Comparison of ENCODE assay signal across 16 cellular contexts in the genomic region with DNA sequence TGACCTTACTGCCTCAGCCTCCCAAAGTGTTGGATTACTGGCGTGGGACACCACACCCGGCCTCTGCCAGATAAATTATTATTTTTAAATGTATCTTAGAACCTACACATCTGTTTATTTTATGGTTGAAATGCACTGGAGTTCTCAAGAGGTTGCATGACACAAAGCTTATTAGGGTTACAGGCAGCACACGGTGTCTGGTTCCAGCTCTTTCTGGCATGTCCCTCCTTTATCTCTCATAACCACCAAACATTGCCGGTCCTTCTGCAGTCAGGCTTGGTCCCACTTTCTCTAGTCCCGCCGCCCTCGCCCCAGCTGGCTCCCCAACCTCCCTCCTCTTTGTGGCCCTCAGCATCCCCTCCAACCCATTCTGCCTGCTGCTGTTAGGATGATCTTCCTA. TPM values are rescaled to one million over a fixed set of nuclear protein-coding genes. Genes with fewer than 3 reads are reported as not detected.
A peak's percentile ranks its signal among the peaks of the same experiment; 100 is the strongest.
DNase-seq lines count a peak whose midpoint lies in the region; ATAC-seq lines count a peak whose summit lies in the region.
"Had no signal": no experiment of that assay in that cellular context is flagged by ENCODE, and none has a peak within 500 bp of the region (broad histone marks: within the 10 kb centered on the region; RNA-seq: fewer than 3 reads in every experiment).

No MANE protein-coding gene starts in this region.

- no peak overlapping the region for H2BK12ac ChIP-seq in neuronal stem cell (ENCODE audit: low read length)

- H3K36me3 ChIP-seq in neuronal stem cell (replicated peaks in 1 of 2; ENCODE audit: control insufficient read depth in 2 of 2, insufficient read depth in 2 of 2, low read length in 2 of 2) = no peaks in the 10 kb centered on the region
- H3K36me3 ChIP-seq: BLaER1 had no signal

- no peak overlapping the region for H3K9ac ChIP-seq in neuronal stem cell (ENCODE audit: low read depth, low read length, poor library complexity)
- H3K9ac ChIP-seq: BLaER1 had no signal

- H3K4me2 ChIP-seq in neuronal stem cell (ENCODE audit: insufficient read depth, low read length, poor library complexity, severe bottlenecking) = no peak overlapping the region
- H3K4me2 ChIP-seq: BLaER1 had no signal

- H3K23ac ChIP-seq in neuronal stem cell (ENCODE audit: low read depth, low read length, poor library complexity) = peak overlapping the region; percentile 38

- H3K9me3 ChIP-seq in neuronal stem cell (replicated peaks in 1 of 2; ENCODE audit: control insufficient read depth in 2 of 2, insufficient read depth in 1 of 2, low read depth in 1 of 2, low read length in 2 of 2) = peaks cover 0 to 33% of the 10 kb centered on the region in 2 donors
- H3K9me3 ChIP-seq: BLaER1 had no signal

- H4K91ac ChIP-seq in neuronal stem cell (ENCODE audit: low read depth, low read length, poor library complexity) = no peak overlapping the region

- peak overlapping the region; percentile 78 for H3K18ac ChIP-seq in neuronal stem cell (ENCODE audit: low read length)

- no peak overlapping the region for H2BK5ac ChIP-seq in neuronal stem cell (ENCODE audit: low read length)

- no peaks in the 10 kb centered on the region for H3K4me1 ChIP-seq in neuronal stem cell (ENCODE audit: control insufficient read depth in 2 of 2, insufficient read depth in 1 of 2, low read depth in 1 of 2, low read length in 2 of 2)

- H3K27me3 ChIP-seq in neuronal stem cell (ENCODE audit: control insufficient read depth in 3 of 3, insufficient read depth in 3 of 3, low read depth in 1 of 3, low read length in 3 of 3) = no peaks in the 10 kb centered on the region
- H3K27me3 ChIP-seq: BLaER1 had no signal

- no peaks in the 10 kb centered on the region for H3K79me1 ChIP-seq in neuronal stem cell (ENCODE audit: low read depth, low read length)

- WGBS in neuronal stem cell (ENCODE audit: extremely low coverage in 2 of 2, insufficient read length in 2 of 2, insufficient replicate concordance in 1 of 2), 2 donors = no CpG with 5 or more reads among the region's 7 CpGs

- no peak overlapping the region for H2AFZ ChIP-seq in neuronal stem cell (ENCODE audit: low read length)

- no peak overlapping the region for H2AK5ac ChIP-seq in neuronal stem cell (ENCODE audit: low read depth, low read length)

- H2BK15ac ChIP-seq in neuronal stem cell (ENCODE audit: low read length) = no peak overlapping the region

- DNase-seq in DMS53 (lab: John Stamatoyannopoulos, UW) (peak; percentile 19), DMS53 treated with DMSO at 0.1 percent for 48 hours (lab: John Stamatoyannopoulos, UW; ENCODE audit: unreplicated experiment) (no peak), NCI-H2107 treated with DMSO at 0.1 percent for 48 hours (lab: John Stamatoyannopoulos, UW; ENCODE audit: unreplicated experiment) (peak; percentile 11), fibroblast of gingiva (ENCODE audit: low read depth) (peak; percentile 55), neuronal stem cell (ENCODE audit: low spot score) (no peak), left lobe of liver (ENCODE audit: low spot score) (no peak)
- DNase-seq: AML-193, DMS79, HCEC 1CT, HFFc6 had no signal

- H3K4me3 ChIP-seq in neuronal stem cell (ENCODE audit: low read length in 2 of 2) = no peak overlapping the region
- H3K4me3 ChIP-seq: BLaER1, GM12878 had no signal

- ATAC-seq in GM21825 (IDR thresholded peaks at IDR 0.05; ENCODE audit: unreplicated experiment) = no peak
- ATAC-seq in HG03175 (IDR thresholded peaks at IDR 0.05; ENCODE audit: unreplicated experiment) = no peak
- ATAC-seq in left lobe of liver = no peak
- ATAC-seq: GM12878 had no signal

- no peak overlapping the region for H4K8ac ChIP-seq in neuronal stem cell (ENCODE audit: low read depth, low read length)

- no peak overlapping the region for H3K4ac ChIP-seq in neuronal stem cell (ENCODE audit: low read length)

- H2BK120ac ChIP-seq in neuronal stem cell (ENCODE audit: low read depth, low read length) = no peak overlapping the region

- no peak overlapping the region for H3K27ac ChIP-seq in neuronal stem cell (replicated peaks; ENCODE audit: low read length)
- H3K27ac ChIP-seq: 22Rv1, BLaER1, HL-60 had no signal

- no peak overlapping the region for H3K14ac ChIP-seq in neuronal stem cell (ENCODE audit: low read length)

RNA-seq across cellular contexts. Expression of gene SPRY1, which starts 39.7 kb away (rescaled TPM):
- 92.4 TPM for polyA plus RNA-seq in neuronal stem cell (2013, experiment 1 of 2)
- polyA plus RNA-seq in neuronal stem cell (2013, experiment 2 of 2) = 97.0 TPM
- 15.0 TPM for total RNA-seq in left lobe of liver

Comparison
In these comparisons a context has a peak if more than half of its experiments do, and no peak if none do; other contexts are left out.
1. DNase-seq: peak in DMS53 (single experiment), NCI-H2107 treated with DMSO at 0.1 percent for 48 hours (single experiment) and fibroblast of gingiva (single experiment); none in DMS53 treated with DMSO at 0.1 percent for 48 hours (single experiment), neuronal stem cell (single experiment) and left lobe of liver (single experiment).